Comparison of ENCODE assay signal across 26 cellular contexts in genomic region chr4:98176531-98176930, GRCh38. TPM values are rescaled to one million over a fixed set of nuclear protein-coding genes. Genes with fewer than 3 reads are reported as not detected.
"Had no signal": no experiment of that assay in that cellular context is flagged by ENCODE, and none has a peak within 500 bp of the region (broad histone marks: within the 10 kb centered on the region; RNA-seq: fewer than 3 reads in every experiment).

No MANE protein-coding gene starts in this region.

- H3K4me3 ChIP-seq: MG63 had no signal

- ATAC-seq: HepG2, Panc1, PC-3 had no signal

- H3K4me2 ChIP-seq: SK-N-SH had no signal

- H3K27me3 ChIP-seq: MG63 had no signal

- H3K9me3 ChIP-seq: MG63, SK-N-SH had no signal

- FAIRE-seq: HepG2 had no signal

- H3K36me3 ChIP-seq: MG63 had no signal

- DNase-seq: IMR-90, Karpas-422, KG1, MG63, NCI-H1092, NCI-H1105 treated with DMSO at 0.1 percent for 48 hours, NCI-H1417 treated with DMSO at 0.1 percent for 48 hours, NCI-H146, NCI-H1694 treated with DMSO at 0.1 percent for 48 hours, NCI-H1930, NCI-H2081 treated with DMSO at 0.1 percent for 48 hours, NCI-H2171, NCI-H226, NCI-H446, NCI-H510A, NCI-H69, NCI-H774, PC-3, SHP77, SK-N-SH, SW 1271 had no signal

- H3K9ac ChIP-seq: SK-N-SH had no signal

- H3K27ac ChIP-seq: RWPE1 had no signal

RNA-seq across cellular contexts. Expression of gene STPG2, which starts 33.3 kb away (rescaled TPM):
- total RNA-seq: HT-29, IMR-90, OCI-LY7, PC-3 had no signal
- polyA plus RNA-seq: HepG2, IMR-90, SK-N-SH had no signal
